10 cellular contexts compared by ENCODE assay signal in the genomic region with DNA sequence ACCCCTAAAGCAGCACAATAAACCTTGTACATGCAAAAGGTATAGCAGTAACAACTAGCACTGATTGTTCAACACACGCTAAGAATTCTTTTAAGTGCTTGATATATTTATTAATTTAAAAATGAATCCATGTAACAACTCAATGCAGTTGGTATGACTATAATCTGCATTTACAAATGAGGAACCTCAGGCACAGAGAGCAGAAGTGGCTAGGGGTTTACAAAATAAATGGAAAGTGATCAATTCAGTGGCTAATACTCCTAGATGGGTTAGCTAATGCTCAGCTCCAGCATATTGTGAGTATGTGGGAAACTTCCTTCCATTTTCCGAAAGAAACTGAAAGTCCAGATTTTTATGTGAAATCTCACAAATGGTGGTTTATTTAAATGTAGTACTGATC.
DNase-seq lines count a peak whose midpoint lies in the region; ATAC-seq and TF ChIP-seq lines count a peak whose summit lies in the region.
"Had no signal": no experiment of that assay in that cellular context is flagged by ENCODE, and none has a peak within 500 bp of the region (broad histone marks: within the 10 kb centered on the region; RNA-seq: fewer than 3 reads in every experiment).

No MANE protein-coding gene starts in this region.

- H3K9me3 ChIP-seq in Loucy (ENCODE audit: insufficient read depth, low read depth, low read length) (no peaks in the 10 kb centered on the region), right lobe of liver (no peaks in the 10 kb centered on the region), transverse colon (no peaks in the 10 kb centered on the region)

- peak overlapping the region; percentile 35 to 83 (median 68) for H3K27ac Mint-ChIP-seq in immature natural killer cell

- in situ Hi-C loops in transverse colon (cut with MboI; ENCODE audit: low pct_ligation_motif_present in 1 of 4, low pct_unique_long_range_greater_than_20kb in 1 of 4, low sequenced_read_pairs in 3 of 4), result no loop called here

- peaks cover 0 to 1% (median 0%) of the 10 kb centered on the region in 3 donors for H3K27me3 Mint-ChIP-seq in immature natural killer cell (ENCODE audit: low read depth in 3 of 3)

- H3K27me3 ChIP-seq in Loucy (ENCODE audit: insufficient read depth, low read length, poor library complexity, severe bottlenecking) (no peaks in the 10 kb centered on the region), right lobe of liver (no peaks in the 10 kb centered on the region), transverse colon (no peaks in the 10 kb centered on the region)

- H3K4me1 Mint-ChIP-seq in immature natural killer cell, result peaks cover 14 to 19% of the 10 kb centered on the region in 2 donors

- peak; percentile 17 for ATAC-seq in GM18858 (IDR thresholded peaks at IDR 0.05; ENCODE audit: unreplicated experiment)
- peak; percentile 32 for ATAC-seq in GM21576 (IDR thresholded peaks at IDR 0.05; ENCODE audit: unreplicated experiment)
- no peak for ATAC-seq in right lobe of liver

- no peaks in the 10 kb centered on the region for H4K20me1 ChIP-seq in Loucy (ENCODE audit: insufficient read depth, low read length, poor library complexity, severe bottlenecking)

- H3F3A ChIP-seq in Loucy (ENCODE audit: low read depth), result peaks cover 7% of the 10 kb centered on the region; the same call in 1 of the 2 replicates

- peak overlapping the region; percentile 46 to 74 (median 72) for H3K4me3 Mint-ChIP-seq in immature natural killer cell

- H3K9me2 ChIP-seq in Loucy (replicated peaks; ENCODE audit: low read depth, low read length), result no peaks in the 10 kb centered on the region

- TF ChIP-seq EP300 in transverse colon (IDR thresholded peaks at IDR 0.05; ENCODE audit: low read depth), result no peak

- DNase-seq in immature natural killer cell (no peak), NCI-H2196 treated with DMSO at 0.1 percent for 48 hours (lab: John Stamatoyannopoulos, UW; ENCODE audit: unreplicated experiment) (no peak), middle frontal gyrus (ENCODE audit: extremely low spot score, low spot score) (no peak), right lobe of liver (no peak), transverse colon (no peak)
- DNase-seq: NCI-H146 had no signal

- H3K4me2 ChIP-seq in Loucy (ENCODE audit: low read depth, low read length, poor library complexity, severe bottlenecking), result peak overlapping the region; percentile 76

- H3K36me3 ChIP-seq in Loucy (ENCODE audit: insufficient read depth, low read length), result no peaks in the 10 kb centered on the region
- H3K36me3 ChIP-seq in right lobe of liver, result no peaks in the 10 kb centered on the region
- no peaks in the 10 kb centered on the region for H3K36me3 ChIP-seq in transverse colon

- intact Hi-C loops in right lobe of liver (cut with DNase I) (no loop called here), transverse colon (cut with DNase I; ENCODE audit: low total_unique reads) (no loop called here)

- TF ChIP-seq CTCF in Loucy (conservative IDR thresholded peaks at IDR 0.05; ENCODE audit: low read length), result no peak
- TF ChIP-seq CTCF in right lobe of liver (IDR thresholded peaks at IDR 0.05), result no peak
- no peak for TF ChIP-seq CTCF in transverse colon (IDR thresholded peaks at IDR 0.05)

- H3K27ac ChIP-seq in right lobe of liver (no peak overlapping the region), transverse colon (peak overlapping the region in 1 of 4 donors; percentile 28)

- 58% methylated on average over 2 of the region's 2 CpGs for WGBS in right lobe of liver (ENCODE audit: insufficient coverage, low coverage, low lambda C conversion rate, missing lambda C conversion rate)
- WGBS in transverse colon (ENCODE audit: low coverage in 1 of 2), 2 donors, result 63 to 68% methylated on average over 2 of the region's 2 CpGs

- H3K79me2 ChIP-seq in Loucy (ENCODE audit: insufficient read depth, low read length), result no peaks in the 10 kb centered on the region

- no peak for TF ChIP-seq POLR2A in right lobe of liver (IDR thresholded peaks at IDR 0.05)
- no peak for TF ChIP-seq POLR2A in transverse colon (IDR thresholded peaks at IDR 0.05)

- H2AFZ ChIP-seq in Loucy (ENCODE audit: low read length), result 0 out of 2 replicates have a peak overlapping the region, but pooled peaks have one; percentile 35

- H3K9me3 Mint-ChIP-seq in immature natural killer cell, result peaks cover 0 to 2% (median 0%) of the 10 kb centered on the region in 6 donors

- peak overlapping the region; percentile 41 for H3K9ac ChIP-seq in Loucy (ENCODE audit: low read depth, low read length, poor library complexity, severe bottlenecking)

- peaks cover 7 to 19% (median 11%) of the 10 kb centered on the region in 3 donors for H3K36me3 Mint-ChIP-seq in immature natural killer cell

- H3K4me3 ChIP-seq in Loucy (ENCODE audit: low read length, poor library complexity, severe bottlenecking) (peak overlapping the region; percentile 54), right lobe of liver (no peak overlapping the region), transverse colon (no peak overlapping the region)
- H3K4me3 ChIP-seq: skin epidermis had no signal

- H3K4me1 ChIP-seq in Loucy (ENCODE audit: insufficient read depth, low read length, poor library complexity, severe bottlenecking) (peaks cover 44% of the 10 kb centered on the region), right lobe of liver (no peaks in the 10 kb centered on the region), transverse colon (peaks cover 0 to 16% (median 0%) of the 10 kb centered on the region in 4 donors)

Comparison
In these comparisons a context has a peak if more than half of its experiments do, and no peak if none do; other contexts are left out.
1. ATAC-seq: peak in GM18858 (single experiment) and GM21576 (single experiment); none in right lobe of liver (0 of 4).